Comparison of ENCODE assay signal across 18 cellular contexts in genomic region chrX:45323387-45323786, GRCh38.
DNase-seq lines count a peak whose midpoint lies in the region; ATAC-seq and TF ChIP-seq lines count a peak whose summit lies in the region.
"Had no signal": no experiment of that assay in that cellular context is flagged by ENCODE, and none has a peak within 500 bp of the region (broad histone marks: within the 10 kb centered on the region; RNA-seq: fewer than 3 reads in every experiment).

No MANE protein-coding gene starts in this region.

- H4K8ac ChIP-seq in mesendoderm (ENCODE audit: low read depth, low read length): no peak overlapping the region

- no peak overlapping the region for H2BK5ac ChIP-seq in mesendoderm (ENCODE audit: low read length)

- TF ChIP-seq CTCF in epithelial cell of esophagus (IDR thresholded peaks at IDR 0.05; ENCODE audit: insufficient read depth, low read depth, low read length, missing control alignments): no peak
- TF ChIP-seq CTCF in RWPE1 (conservative IDR thresholded peaks at IDR 0.05; ENCODE audit: low read depth): no peak

- POLR2A ChIA-PET in RWPE1 (lab: Yijun Ruan, JAX; ENCODE audit: low non-redundant PET): no interaction called here

- H3K4me2 ChIP-seq in mesendoderm (ENCODE audit: low read length): no peak overlapping the region
- H3K4me2 ChIP-seq: BLaER1 had no signal

- H3K79me1 ChIP-seq in mesendoderm (ENCODE audit: low read length): no peaks in the 10 kb centered on the region

- H3K4me1 Mint-ChIP-seq in activated CD8-positive, alpha-beta memory T cell treated with anti-CD3 and anti-CD28 coated beads, Interleukin-2, amount 10 ng/mL, durations not matched to agents 7 days and 5 days: no peaks in the 10 kb centered on the region

- no peaks in the 10 kb centered on the region for H3K36me3 Mint-ChIP-seq in activated CD8-positive, alpha-beta memory T cell treated with anti-CD3 and anti-CD28 coated beads, Interleukin-2, amount 10 ng/mL, durations not matched to agents 7 days and 5 days
- H3K36me3 Mint-ChIP-seq: CD8-positive, alpha-beta T cell had no signal

- no peaks in the 10 kb centered on the region for H3K27me3 ChIP-seq in mesendoderm (ENCODE audit: insufficient read depth, low read length, poor library complexity)
- H3K27me3 ChIP-seq: BLaER1 had no signal

- H3K9ac ChIP-seq in mesendoderm (ENCODE audit: low read length): no peak overlapping the region
- H3K9ac ChIP-seq: BLaER1 had no signal

- ATAC-seq in activated CD8-positive, alpha-beta memory T cell treated with anti-CD3 and anti-CD28 coated beads, Interleukin-2, amount 10 ng/mL, durations not matched to agents 7 days and 5 days: no peak
- ATAC-seq: CD8-positive, alpha-beta T cell had no signal

- H4K5ac ChIP-seq in mesendoderm (ENCODE audit: low read length): no peak overlapping the region

- no peak overlapping the region for H3K18ac ChIP-seq in mesendoderm (ENCODE audit: low read length)

- H3K23ac ChIP-seq in mesendoderm (ENCODE audit: low read length): no peak overlapping the region

- WGBS in mesendoderm (ENCODE audit: extremely low coverage, insufficient coverage, low lambda C conversion rate): no CpG with 5 or more reads among the region's 3 CpGs

- no peaks in the 10 kb centered on the region for H3K36me3 ChIP-seq in mesendoderm (ENCODE audit: control insufficient read depth, insufficient read depth, low read length)
- H3K36me3 ChIP-seq: BLaER1, HAP-1 had no signal

- H3K9me3 Mint-ChIP-seq in activated CD8-positive, alpha-beta memory T cell treated with anti-CD3 and anti-CD28 coated beads, Interleukin-2, amount 10 ng/mL, durations not matched to agents 7 days and 5 days (ENCODE audit: low read depth): no peaks in the 10 kb centered on the region
- H3K9me3 Mint-ChIP-seq: CD8-positive, alpha-beta T cell had no signal

- H3K4me3 ChIP-seq in epithelial cell of esophagus (ENCODE audit: low read length) (no peak overlapping the region), mesendoderm (ENCODE audit: low read length) (no peak overlapping the region)
- H3K4me3 ChIP-seq: BLaER1, HAP-1 had no signal

- peaks cover 8% of the 10 kb centered on the region for H3K27me3 Mint-ChIP-seq in activated CD8-positive, alpha-beta memory T cell treated with anti-CD3 and anti-CD28 coated beads, Interleukin-2, amount 10 ng/mL, durations not matched to agents 7 days and 5 days

- H2BK120ac ChIP-seq in mesendoderm (ENCODE audit: low read depth, low read length): no peak overlapping the region

- H3K27ac ChIP-seq in mesendoderm (ENCODE audit: low read depth, low read length) (no peak overlapping the region), RWPE1 (no peak overlapping the region)
- H3K27ac ChIP-seq: 22Rv1, BLaER1 had no signal

- CTCF ChIA-PET in RWPE1 (lab: Yijun Ruan, JAX): interaction anchor here (1.6 kb wide), 1 partner anchor 192 kb away, joined by 8 read pairs; no protein-coding TSS in a partner anchor
- CTCF ChIA-PET in activated CD8-positive, alpha-beta memory T cell treated with anti-CD3 and anti-CD28 coated beads, Interleukin-2, amount 10 ng/mL, durations not matched to agents 7 days and 5 days (lab: Charles Lee): no interaction called here

- H3K27ac Mint-ChIP-seq in activated CD8-positive, alpha-beta memory T cell treated with anti-CD3 and anti-CD28 coated beads, Interleukin-2, amount 10 ng/mL, durations not matched to agents 7 days and 5 days: no peak overlapping the region
- H3K27ac Mint-ChIP-seq: CD8-positive, alpha-beta T cell had no signal

- no peaks in the 10 kb centered on the region for H3K79me2 ChIP-seq in mesendoderm (ENCODE audit: control insufficient read depth, insufficient read depth, low read length)

- DNase-seq in DMS53 (lab: John Stamatoyannopoulos, UW) (peak; percentile 21), DMS53 treated with DMSO at 0.1 percent for 48 hours (lab: John Stamatoyannopoulos, UW; ENCODE audit: unreplicated experiment) (no peak), NCI-H69 (lab: John Stamatoyannopoulos, UW) (peak; percentile 46), epithelial cell of esophagus (ENCODE audit: low read depth) (peak; percentile 47), mesendoderm (no peak), RWPE1 (ENCODE audit: low spot score) (no peak), amniotic stem cell (lab: John Stamatoyannopoulos, UW) (no peak)
- no peak for DNase-seq in activated CD8-positive, alpha-beta memory T cell treated with anti-CD3 and anti-CD28 coated beads, Interleukin-2, amount 10 ng/mL, durations not matched to agents 7 days and 5 days
- DNase-seq: CD8-positive, alpha-beta T cell; DMS79 treated with DMSO at 0.1 percent for 48 hours; KG1; NCI-H1048; NCI-H1436 treated with DMSO at 0.1 percent for 48 hours; NCI-H2029 treated with DMSO at 0.1 percent for 48 hours; NK-92 treated with Interleukin-12 subunit alpha and Interleukin-12 subunit beta, amount 100 ng/mL, for 24 hours had no signal

- H2AK5ac ChIP-seq in mesendoderm (ENCODE audit: low read length): no peak overlapping the region

- H3K4me3 Mint-ChIP-seq in activated CD8-positive, alpha-beta memory T cell treated with anti-CD3 and anti-CD28 coated beads, Interleukin-2, amount 10 ng/mL, durations not matched to agents 7 days and 5 days: no peak overlapping the region
- H3K4me3 Mint-ChIP-seq: CD8-positive, alpha-beta T cell had no signal

- H3K4ac ChIP-seq in mesendoderm (ENCODE audit: low read depth, low read length): peak overlapping the region; percentile 55

- no peak overlapping the region for H3K56ac ChIP-seq in mesendoderm (ENCODE audit: low read length)

- no peak overlapping the region for H2BK15ac ChIP-seq in mesendoderm (replicated peaks; ENCODE audit: low read depth)

- H3K4me1 ChIP-seq in mesendoderm (ENCODE audit: control insufficient read depth, low read depth, low read length): no peaks in the 10 kb centered on the region
- H3K4me1 ChIP-seq: BLaER1, HAP-1 had no signal

Comparison
In these comparisons a context has a peak if more than half of its experiments do, and no peak if none do; other contexts are left out.
1. DNase-seq: peak in DMS53 (single experiment), NCI-H69 (single experiment) and epithelial cell of esophagus (single experiment); none in DMS53 treated with DMSO at 0.1 percent for 48 hours (single experiment), mesendoderm (single experiment), RWPE1 (single experiment), amniotic stem cell (single experiment) and activated CD8-positive, alpha-beta memory T cell treated with anti-CD3 and anti-CD28 coated beads, Interleukin-2, amount 10 ng/mL, durations not matched to agents 7 days and 5 days (single experiment).